32 cellular contexts compared by ENCODE assay signal in the genomic region with DNA sequence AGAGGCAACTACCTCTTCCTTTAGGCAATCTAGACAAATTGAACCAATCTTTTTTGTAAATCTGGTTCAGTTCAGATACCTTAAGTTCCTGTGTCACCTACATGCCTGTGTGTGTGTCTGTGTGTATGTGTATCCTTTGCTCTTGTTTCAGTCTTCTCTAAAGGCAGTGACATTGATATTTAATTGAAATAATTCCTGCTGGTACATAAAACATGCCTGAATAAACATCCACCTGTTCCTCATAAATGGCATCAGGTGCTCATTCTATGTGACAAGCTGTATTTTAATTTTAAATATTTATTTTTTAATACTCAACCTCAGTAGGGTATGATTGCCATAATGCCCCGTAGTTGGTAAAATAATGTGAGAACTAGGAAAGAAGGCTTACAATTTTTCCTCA.
"Had no signal": no experiment of that assay in that cellular context is flagged by ENCODE, and none has a peak within 500 bp of the region (broad histone marks: within the 10 kb centered on the region; RNA-seq: fewer than 3 reads in every experiment).

No MANE protein-coding gene starts in this region.

- FAIRE-seq: colon had no signal

- H3K4me3 ChIP-seq: adrenal gland, breast epithelium, cardiac muscle cell, esophagus squamous epithelium had no signal

- DNase-seq: activated B cell treated with CpG ODN at 0.5 μM for 24 hours; activated CD4-positive, alpha-beta T cell treated with anti-CD3 and anti-CD28 coated beads for 48 hours; activated CD4-positive, alpha-beta T cell treated with anti-CD3 and anti-CD28 coated beads, Interleukin-2, amount 50 U/mL, for 1 hour; activated CD4-positive, alpha-beta T cell treated with anti-CD3 and anti-CD28 coated beads, Interleukin-2, amount 50 U/mL, for 48 hours; activated CD8-positive, alpha-beta memory T cell treated with anti-CD3 and anti-CD28 coated beads for 24 hours; activated CD8-positive, alpha-beta T cell treated with anti-CD3 and anti-CD28 coated beads for 36 hours; activated effector memory CD4-positive, alpha-beta T cell treated with anti-CD3 and anti-CD28 coated beads, Interleukin-2, amount 50 U/mL, for 16 hours; activated naive CD4-positive, alpha-beta T cell treated with anti-CD3 and anti-CD28 coated beads for 36 hours; activated naive CD8-positive, alpha-beta T cell treated with anti-CD3 and anti-CD28 coated beads for 36 hours; activated naive CD8-positive, alpha-beta T cell treated with anti-CD3 and anti-CD28 coated beads, Interleukin-2, amount 50 U/mL, for 24 hours; activated T-cell treated with anti-CD3 and anti-CD28 coated beads, Interleukin-2, amount 50 U/mL, for 4 hours; adrenal gland; amygdala; aorta; central memory CD4-positive, alpha-beta T cell; cortex of kidney; dermis blood vessel endothelial cell; effector CD4-positive, alpha-beta T cell; effector memory CD8-positive, alpha-beta T cell; erythroblast; esophagus squamous epithelium; foreskin fibroblast; head of caudate nucleus; hippocampal formation; T-helper 17 cell; T1000; WERI-Rb-1 had no signal

- H3K9me3 ChIP-seq: adrenal gland had no signal

- H3K27me3 ChIP-seq: adrenal gland, breast epithelium, cardiac muscle cell, esophagus squamous epithelium had no signal

- ATAC-seq: activated CD4-positive, CD25-positive, alpha-beta regulatory T cell treated with anti-CD3 and anti-CD28 coated beads, Interleukin-2, amount 50 U/mL, for 24 hours; activated CD8-positive, alpha-beta T cell treated with anti-CD3 and anti-CD28 coated beads for 36 hours; activated naive CD8-positive, alpha-beta T cell treated with anti-CD3 and anti-CD28 coated beads, Interleukin-2, amount 50 U/mL, for 24 hours; activated T-cell treated with anti-CD3 and anti-CD28 coated beads, Interleukin-2, amount 50 U/mL, for 4 hours; activated T-helper 17 cell treated with anti-CD3 and anti-CD28 coated beads, Interleukin-2, amount 50 U/mL, for 72 hours; effector memory CD8-positive, alpha-beta T cell; T-helper 17 cell had no signal

- H3K36me3 ChIP-seq: adrenal gland, breast epithelium, cardiac muscle cell, esophagus squamous epithelium, WERI-Rb-1 had no signal

- H3K27ac ChIP-seq: adrenal gland, breast epithelium, cardiac muscle cell, esophagus squamous epithelium, WERI-Rb-1 had no signal

- H3K4me1 ChIP-seq: adrenal gland, breast epithelium, esophagus squamous epithelium had no signal
